In the genomic region with DNA sequence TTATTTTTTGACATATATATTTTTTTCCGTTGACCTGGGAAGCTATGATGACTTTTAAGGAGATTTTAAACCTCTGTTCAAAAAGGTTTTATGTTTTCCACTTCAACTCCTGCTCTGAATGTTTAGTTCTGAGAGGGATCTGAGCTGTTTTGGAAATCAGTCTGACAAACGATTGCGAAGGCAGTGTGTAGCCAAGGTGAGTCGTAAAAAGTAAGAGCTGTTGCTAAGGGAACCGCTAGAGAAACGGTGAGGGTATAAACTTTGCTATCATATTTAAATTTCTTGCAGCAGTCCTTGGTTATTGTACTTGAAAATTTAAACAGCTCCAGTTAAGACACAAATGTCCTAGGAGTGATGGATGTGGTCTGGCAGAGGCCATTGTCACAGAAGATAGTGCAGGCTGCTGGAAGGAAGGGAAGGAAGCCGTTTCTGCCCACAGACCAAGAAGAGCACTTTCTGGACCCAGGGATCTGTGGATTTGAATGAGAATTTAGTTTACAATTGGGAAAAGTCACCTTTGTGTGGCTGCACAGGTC, we compare ENCODE assay signal across 22 cellular contexts.
DNase-seq lines count a peak whose midpoint lies in the region; ATAC-seq and TF ChIP-seq lines count a peak whose summit lies in the region.
"Had no signal": no experiment of that assay in that cellular context is flagged by ENCODE, and none has a peak within 500 bp of the region (broad histone marks: within the 10 kb centered on the region; RNA-seq: fewer than 3 reads in every experiment).

No MANE protein-coding gene starts in this region.

- no peak overlapping the region for H3K14ac ChIP-seq in IMR-90 (replicated peaks; ENCODE audit: low read depth, low read length)

- H2AK5ac ChIP-seq in IMR-90 (ENCODE audit: low read depth, low read length), result no peak overlapping the region

- no peak for TF ChIP-seq POLR2A in IMR-90 (IDR thresholded peaks at IDR 0.05; ENCODE audit: low read depth, low read length)

- in situ Hi-C loops in IMR-90 (cut with MboI; ENCODE audit: low sequenced_read_pairs) (no loop called here), mammary epithelial cell (cut with MboI; ENCODE audit: low sequenced_read_pairs in 2 of 2) (no loop called here)

- H3K9ac ChIP-seq in IMR-90 (ENCODE audit: low read depth, low read length) (no peak overlapping the region), mammary epithelial cell (ENCODE audit: insufficient read depth, low read length) (no peak overlapping the region)
- H3K9ac ChIP-seq: parathyroid adenoma had no signal

- no peak overlapping the region for H4K91ac ChIP-seq in IMR-90 (ENCODE audit: insufficient read depth, low read depth, low read length)

- H3K9me1 ChIP-seq in IMR-90 (ENCODE audit: insufficient read depth, low read length), result no peaks in the 10 kb centered on the region; the same call in 1 of the 2 replicates

- H3K79me1 ChIP-seq in IMR-90 (ENCODE audit: low read depth in 1 of 2, low read length in 2 of 2), result no peaks in the 10 kb centered on the region

- no peak for TF ChIP-seq CTCF in IMR-90 (conservative IDR thresholded peaks at IDR 0.05; ENCODE audit: low read depth, low read length)
- TF ChIP-seq CTCF in mammary epithelial cell (conservative IDR thresholded peaks at IDR 0.05 in 1 of 2, IDR thresholded peaks at IDR 0.05 in 1 of 2; ENCODE audit: extremely low read depth in 1 of 2, insufficient read depth in 1 of 2, low read depth in 1 of 2, low read length in 2 of 2), result no peak
- TF ChIP-seq CTCF in osteoblast (IDR thresholded peaks at IDR 0.05; ENCODE audit: extremely low read depth, low read depth, low read length), result no peak
- no peak for TF ChIP-seq CTCF in GM10266 (IDR thresholded peaks at IDR 0.05; ENCODE audit: control insufficient read depth, insufficient read depth, low read depth, missing control alignments)

- no peak for TF ChIP-seq RAD21 in IMR-90 (IDR thresholded peaks at IDR 0.05; ENCODE audit: low read length)

- dilution Hi-C loops in IMR-90 (cut with HindIII; ENCODE audit: low sequenced_read_pairs, unreplicated experiment) (no loop called here), mammary epithelial cell (cut with HindIII; ENCODE audit: low sequenced_read_pairs) (no loop called here)

- no peak overlapping the region for H2AFZ ChIP-seq in IMR-90 (replicated peaks; ENCODE audit: low read length, poor library complexity)
- no peak overlapping the region for H2AFZ ChIP-seq in mammary epithelial cell (ENCODE audit: low read depth, low read length)
- H2AFZ ChIP-seq in osteoblast (ENCODE audit: low read length), result peak overlapping the region; percentile 45
- H2AFZ ChIP-seq: parathyroid adenoma had no signal

- intact Hi-C loops in IMR-90 (cut with micrococcal nuclease) (no loop called here), mammary epithelial cell (cut with micrococcal nuclease) (no loop called here)

- H3K56ac ChIP-seq in IMR-90 (ENCODE audit: extremely low read depth, insufficient read depth, low read length), result no peak overlapping the region

- H3K4me3 ChIP-seq in IMR-90 (ENCODE audit: insufficient read depth, low read depth, low read length), result no peak overlapping the region
- H3K4me3 ChIP-seq in mammary epithelial cell (replicated peaks in 1 of 3; ENCODE audit: insufficient read depth in 1 of 3, low read depth in 2 of 3, low read length in 3 of 3), result no peak overlapping the region
- no peak overlapping the region for H3K4me3 ChIP-seq in osteoblast (ENCODE audit: insufficient read depth, low read length)
- H3K4me3 ChIP-seq: esophagus squamous epithelium, GM12878, skin epidermis, vagina had no signal

- POLR2A ChIA-PET in IMR-90 (lab: Charles Lee; ENCODE audit: unreplicated experiment), result no interaction called here

- H3K79me2 ChIP-seq in mammary epithelial cell (ENCODE audit: insufficient read depth, low read length) (no peaks in the 10 kb centered on the region), osteoblast (ENCODE audit: insufficient read depth, low read length) (no peaks in the 10 kb centered on the region)

- no peak overlapping the region for H2AK9ac ChIP-seq in IMR-90 (replicated peaks; ENCODE audit: low read depth, low read length, poor library complexity)

- DNase-seq in IMR-90, result peak; percentile 66
- DNase-seq in NCI-H226, result peak; percentile 36
- DNase-seq in mammary epithelial cell, result peak; percentile 17
- no peak for DNase-seq in osteoblast (ENCODE audit: insufficient read length, low spot score, missing footprints)
- no peak for DNase-seq in GM10266 (ENCODE audit: extremely low spot score)
- DNase-seq in NCI-H2227 (lab: John Stamatoyannopoulos, UW; ENCODE audit: unreplicated experiment), result no peak
- DNase-seq in hepatic stellate cell (ENCODE audit: low spot score), result no peak
- DNase-seq: activated CD4-positive, alpha-beta T cell treated with anti-CD3 and anti-CD28 coated beads, Interleukin-2, amount 10 ng/mL, durations not matched to agents 24 days and 14 days; activated effector memory CD4-positive, alpha-beta T cell treated with Interleukin-2 at 50 U/mL for 16 hours; effector CD4-positive, alpha-beta T cell; esophagus squamous epithelium; islet precursor cell; naive thymus-derived CD4-positive, alpha-beta T cell; NCI-H187 treated with DMSO at 0.1 percent for 48 hours; NCI-H524; OCI-M1; stimulated activated CD4-positive, alpha-beta T cell treated with anti-CD3 and anti-CD28 coated beads, Interleukin-4, amount 100 ng/mL, for 24 hours; T1000 had no signal

- BruUV-seq in IMR-90 (replicated peaks; lab: Mats Ljungman, UMichigan), result no TSS peak
- no TSS peak for BruUV-seq in mammary epithelial cell (replicated peaks; lab: Mats Ljungman, UMichigan)

- H2BK15ac ChIP-seq in IMR-90 (ENCODE audit: low read depth, low read length), result no peak overlapping the region

- no peak overlapping the region for H2BK5ac ChIP-seq in IMR-90 (ENCODE audit: low read depth, low read length, poor library complexity, severe bottlenecking)

- H2BK20ac ChIP-seq in IMR-90 (ENCODE audit: low read depth, low read length), result no peak overlapping the region

- no peak overlapping the region for H4K8ac ChIP-seq in IMR-90 (ENCODE audit: low read depth in 2 of 2, low read length in 2 of 2)

- no peak overlapping the region for H3K18ac ChIP-seq in IMR-90 (ENCODE audit: low read depth, low read length)

- H3K23ac ChIP-seq in IMR-90 (ENCODE audit: low read depth, low read length), result no peak overlapping the region

- no peak for ATAC-seq in IMR-90 (ENCODE audit: low read depth)
- ATAC-seq: GM12878; naive thymus-derived CD4-positive, alpha-beta T cell had no signal

- no CpG with 5 or more reads among the region's 7 CpGs for WGBS in IMR-90 (ENCODE audit: extremely low coverage in 2 of 2, insufficient read length in 1 of 2), 2 experiments
- WGBS in mammary epithelial cell (ENCODE audit: low coverage, missing lambda C conversion rate), result 87% methylated on average over 7 of the region's 7 CpGs

- H2BK120ac ChIP-seq in IMR-90 (ENCODE audit: low read depth, low read length), result no peak overlapping the region

- no peak overlapping the region for H3K27ac ChIP-seq in IMR-90 (ENCODE audit: insufficient read depth, low read length)
- no peak overlapping the region for H3K27ac ChIP-seq in mammary epithelial cell (ENCODE audit: insufficient read depth, low read depth, low read length)
- H3K27ac ChIP-seq in osteoblast (ENCODE audit: low read depth, low read length), result no peak overlapping the region
- H3K27ac ChIP-seq: esophagus squamous epithelium, parathyroid adenoma, skin epidermis, vagina had no signal

- H3K27me3 ChIP-seq in IMR-90 (ENCODE audit: control insufficient read depth, insufficient read depth, low read length) (no peaks in the 10 kb centered on the region), mammary epithelial cell (ENCODE audit: insufficient read depth, low read length) (no peaks in the 10 kb centered on the region), osteoblast (ENCODE audit: insufficient read depth, low read length) (no peaks in the 10 kb centered on the region)
- H3K27me3 ChIP-seq: esophagus squamous epithelium, vagina had no signal

- H3K4me1 ChIP-seq in IMR-90 (ENCODE audit: control insufficient read depth, insufficient read depth, low read length), result peaks cover 4% of the 10 kb centered on the region; the same call in 1 of the 2 replicates
- H3K4me1 ChIP-seq in mammary epithelial cell (ENCODE audit: insufficient read depth, low read length), result peaks cover 13% of the 10 kb centered on the region
- H3K4me1 ChIP-seq in osteoblast (ENCODE audit: insufficient read depth, low read length), result no peaks in the 10 kb centered on the region
- H3K4me1 ChIP-seq: vagina had no signal

- CTCF ChIA-PET in IMR-90 (lab: Yijun Ruan, JAX) (interaction anchor here (0.7 kb wide), 1 partner anchor 987 kb away, joined by 3 read pairs; no protein-coding TSS in a partner anchor), mammary epithelial cell (lab: Charles Lee; ENCODE audit: low non-redundant PET) (no interaction called here)

- no peak overlapping the region for H3K4ac ChIP-seq in IMR-90 (ENCODE audit: low read depth, low read length)

- H3K4me2 ChIP-seq in IMR-90 (ENCODE audit: low read depth, low read length) (no peak overlapping the region), mammary epithelial cell (ENCODE audit: insufficient read depth, low read depth, low read length) (no peak overlapping the region), osteoblast (ENCODE audit: insufficient read depth, low read length) (no peak overlapping the region)

- H3K9me3 ChIP-seq in IMR-90 (ENCODE audit: control insufficient read depth, insufficient read depth, low read length) (no peaks in the 10 kb centered on the region), mammary epithelial cell (replicated peaks; ENCODE audit: insufficient read depth, low read length) (no peaks in the 10 kb centered on the region), osteoblast (ENCODE audit: low read depth, low read length) (no peaks in the 10 kb centered on the region)
- H3K9me3 ChIP-seq: esophagus squamous epithelium, vagina had no signal

- no peaks in the 10 kb centered on the region for H4K20me1 ChIP-seq in IMR-90 (ENCODE audit: insufficient read depth, low read length)
- H4K20me1 ChIP-seq in mammary epithelial cell (ENCODE audit: insufficient read depth, low read length), result no peaks in the 10 kb centered on the region
- no peaks in the 10 kb centered on the region for H4K20me1 ChIP-seq in osteoblast (ENCODE audit: insufficient read depth, low read length)

- H3K36me3 ChIP-seq in IMR-90 (ENCODE audit: control insufficient read depth, insufficient read depth, low read length), result no peaks in the 10 kb centered on the region
- H3K36me3 ChIP-seq in mammary epithelial cell (ENCODE audit: insufficient read depth, low read length), result no peaks in the 10 kb centered on the region
- H3K36me3 ChIP-seq in osteoblast (ENCODE audit: insufficient read depth, low read length), result no peaks in the 10 kb centered on the region
- H3K36me3 ChIP-seq: esophagus squamous epithelium, vagina had no signal

- no peak overlapping the region for H4K5ac ChIP-seq in IMR-90 (ENCODE audit: low read depth, low read length)

TF ChIP-seq in IMR-90, 13 proteins besides CTCF, POLR2A, EP300 and RAD21:
- TF ChIP-seq MXI1 (IDR thresholded peaks at IDR 0.05; ENCODE audit: borderline replicate concordance, low read depth, low read length) (no peak), CEBPB (IDR thresholded peaks at IDR 0.05; ENCODE audit: low read depth, low read length) (peak; percentile 84), MAZ (IDR thresholded peaks at IDR 0.05; ENCODE audit: borderline replicate concordance, low read depth, low read length) (no peak), RFX5 (IDR thresholded peaks at IDR 0.05; ENCODE audit: low read depth, low read length) (no peak)
TF ChIP-seq in IMR-90: peak in this region for 1.

Comparison
In these comparisons a context has a peak if more than half of its experiments do, and no peak if none do; other contexts are left out.
1. DNase-seq: peak in IMR-90 (single experiment), NCI-H226 (single experiment) and mammary epithelial cell (single experiment); none in osteoblast (single experiment), GM10266 (single experiment), NCI-H2227 (single experiment) and hepatic stellate cell (single experiment).